In genomic region chr17:57947369-57947768, GRCh38 we compare ENCODE assay signal across 9 cellular contexts. TPM values are rescaled to one million over a fixed set of nuclear protein-coding genes. Genes with fewer than 3 reads are reported as not detected.
DNase-seq lines count a peak whose midpoint lies in the region; ATAC-seq and TF ChIP-seq lines count a peak whose summit lies in the region.
"Had no signal": no experiment of that assay in that cellular context is flagged by ENCODE, and none has a peak within 500 bp of the region (broad histone marks: within the 10 kb centered on the region; RNA-seq: fewer than 3 reads in every experiment).

No MANE protein-coding gene starts in this region.

- H3K9me3 ChIP-seq in AG04450 (ENCODE audit: control insufficient read depth, insufficient read depth, low read length) (no peaks in the 10 kb centered on the region), MM.1S (replicated peaks; ENCODE audit: insufficient read depth, low read length) (no peaks in the 10 kb centered on the region), neural progenitor cell (ENCODE audit: low read depth) (no peaks in the 10 kb centered on the region)

- H4K20me1 ChIP-seq in MM.1S (ENCODE audit: insufficient read depth, low read length) (no peaks in the 10 kb centered on the region), neural progenitor cell (ENCODE audit: low read depth) (no peaks in the 10 kb centered on the region)

- no peak for ATAC-seq in GM21390 (IDR thresholded peaks at IDR 0.05; ENCODE audit: unreplicated experiment)

- peak overlapping the region; percentile 93 for H3K27ac Mint-ChIP-seq in neural progenitor cell

- no peaks in the 10 kb centered on the region for H3K9me3 Mint-ChIP-seq in neural progenitor cell

- peak overlapping the region; percentile 81 for H3K27ac ChIP-seq in AG04450 (ENCODE audit: low read depth, low read length)
- no peak overlapping the region; the same call in 1 of the 2 replicates for H3K27ac ChIP-seq in MM.1S (ENCODE audit: low read length)
- H3K27ac ChIP-seq in coronary artery = peak overlapping the region; percentile 82 to 85
- H3K27ac ChIP-seq in neural progenitor cell = no peak overlapping the region

- no peak for DNase-seq in AG04450 (ENCODE audit: low read depth, low spot score)
- DNase-seq in MM.1S = no peak
- DNase-seq in coronary artery (ENCODE audit: low spot score) = no peak
- DNase-seq in neural progenitor cell (ENCODE audit: low spot score) = no peak
- DNase-seq in activated gamma-delta T cell (lab: John Stamatoyannopoulos, UW) = no peak
- no peak for DNase-seq in AML-193 (lab: John Stamatoyannopoulos, UW)
- no peak for DNase-seq in NK-92 treated with Interleukin-12 subunit alpha and Interleukin-12 subunit beta, amount 100 ng/mL, for 24 hours (lab: John Stamatoyannopoulos, UW)
- DNase-seq: mesendoderm had no signal

- peaks cover 6% of the 10 kb centered on the region for H3K27me3 Mint-ChIP-seq in neural progenitor cell (ENCODE audit: insufficient read depth, low read depth)

- H3K9me2 ChIP-seq in MM.1S (replicated peaks; ENCODE audit: insufficient read depth, low read length) = no peaks in the 10 kb centered on the region

- H3K9ac ChIP-seq in MM.1S (ENCODE audit: low read length) (no peak overlapping the region), neural progenitor cell (no peak overlapping the region)

- H3F3A ChIP-seq in MM.1S (ENCODE audit: insufficient read depth, low read length) (peaks cover 34% of the 10 kb centered on the region), neural progenitor cell (ENCODE audit: low read depth) (no peaks in the 10 kb centered on the region)

- H3K4me1 Mint-ChIP-seq in neural progenitor cell = peaks cover 77% of the 10 kb centered on the region

- POLR2A ChIA-PET in AG04450 (lab: Yijun Ruan, JAX) = interaction anchor here (0.7 to 4.2 kb wide), 8 partner anchors 12 to 77 kb away, joined by 3 to 23 read pairs (median 4); partner anchors contain the start of gene SRSF1

- H2AFZ ChIP-seq in MM.1S (ENCODE audit: low read length) = no peak overlapping the region
- H2AFZ ChIP-seq in neural progenitor cell (replicated peaks) = no peak overlapping the region

- no peaks in the 10 kb centered on the region for H3K79me2 ChIP-seq in MM.1S (ENCODE audit: low read length)
- no peaks in the 10 kb centered on the region for H3K79me2 ChIP-seq in neural progenitor cell (ENCODE audit: low read depth)

- H3K4me2 ChIP-seq in MM.1S (ENCODE audit: low read depth, low read length) = peak overlapping the region; percentile 84
- no peak overlapping the region for H3K4me2 ChIP-seq in neural progenitor cell

- TF ChIP-seq CTCF in AG04450 (IDR thresholded peaks at IDR 0.05; ENCODE audit: low read depth, low read length) (no peak), MM.1S (IDR thresholded peaks at IDR 0.05; ENCODE audit: low read length) (no peak), coronary artery (IDR thresholded peaks at IDR 0.05) (no peak), neural progenitor cell (IDR thresholded peaks at IDR 0.05) (no peak)

- H3K4me3 ChIP-seq in AG04450 (ENCODE audit: low read depth, low read length) = peak overlapping the region; percentile 53; the same call in 1 of the 2 replicates
- H3K4me3 ChIP-seq in MM.1S (ENCODE audit: low read length) = peak overlapping the region; percentile 23; the same call in 1 of the 2 replicates
- peak overlapping the region; percentile 68 for H3K4me3 ChIP-seq in coronary artery
- H3K4me3 ChIP-seq in neural progenitor cell = no peak overlapping the region

- H3K36me3 Mint-ChIP-seq in neural progenitor cell = peaks cover 12% of the 10 kb centered on the region

- H3K27me3 ChIP-seq in AG04450 (ENCODE audit: control insufficient read depth, insufficient read depth, low read length) = no peaks in the 10 kb centered on the region
- peaks cover 38% of the 10 kb centered on the region for H3K27me3 ChIP-seq in MM.1S (replicated peaks; ENCODE audit: insufficient read depth, low read length)
- no peaks in the 10 kb centered on the region for H3K27me3 ChIP-seq in neural progenitor cell

- H3K4me3 Mint-ChIP-seq in neural progenitor cell = no peak overlapping the region

- H3K4me1 ChIP-seq in MM.1S (ENCODE audit: low read length) (peaks cover 33% of the 10 kb centered on the region), neural progenitor cell (peaks cover 16% of the 10 kb centered on the region)

- no peaks in the 10 kb centered on the region for H3K36me3 ChIP-seq in MM.1S (replicated peaks; ENCODE audit: insufficient read depth, low read length)
- H3K36me3 ChIP-seq in neural progenitor cell = no peaks in the 10 kb centered on the region

- CTCF ChIA-PET in AG04450 (lab: Charles Lee) = interaction anchor here (0.7 to 1.5 kb wide), 10 partner anchors 9 to 114 kb away, joined by 3 to 6 read pairs (median 3); no protein-coding TSS in a partner anchor

RNA-seq across cellular contexts. Expression of gene CUEDC1, which starts 7.8 kb away (rescaled TPM):
- polyA plus RNA-seq in AG04450 (2011; rRNA removed) = 21.6 and 27.6 TPM in 2 replicates
- polyA minus RNA-seq in AG04450 (2011; rRNA and poly(A)+ RNA removed) = 20.9 and 22.6 TPM in 2 replicates
- 8.8 and 14.7 TPM in 2 replicates for total RNA-seq in neural progenitor cell (ENCODE audit: low replicate concordance)

RNA-seq across cellular contexts. Expression of gene VEZF1, which starts 40.7 kb away (rescaled TPM):
- polyA plus RNA-seq in AG04450 (2011; rRNA removed) = 34.2 and 38.9 TPM in 2 replicates
- 65.1 and 68.2 TPM in 2 replicates for polyA minus RNA-seq in AG04450 (2011; rRNA and poly(A)+ RNA removed)
- total RNA-seq in neural progenitor cell (ENCODE audit: low replicate concordance) = 90.4 and 103 TPM in 2 replicates

RNA-seq across cellular contexts. Expression of gene SRSF1, which starts 59.7 kb away (rescaled TPM):
- polyA plus RNA-seq in AG04450 (2011; rRNA removed) = 215 and 249 TPM in 2 replicates
- 278 and 309 TPM in 2 replicates for polyA minus RNA-seq in AG04450 (2011; rRNA and poly(A)+ RNA removed)
- 436 and 556 TPM in 2 replicates for total RNA-seq in neural progenitor cell (ENCODE audit: low replicate concordance)

Comparison
In these comparisons a context has a peak if more than half of its experiments do, and no peak if none do; other contexts are left out.
1. H3K27ac ChIP-seq: peak in AG04450 (single experiment) and coronary artery (2 of 2); none in MM.1S (single experiment) and neural progenitor cell (single experiment).